1 cellular context compared by ENCODE assay signal in genomic region chr3:195589796-195590195, GRCh38. TPM values are rescaled to one million over a fixed set of nuclear protein-coding genes. Genes with fewer than 3 reads are reported as not detected.
"Had no signal": no experiment of that assay in that cellular context is flagged by ENCODE, and none has a peak within 500 bp of the region (broad histone marks: within the 10 kb centered on the region; RNA-seq: fewer than 3 reads in every experiment).

No MANE protein-coding gene starts in this region.

RNA-seq across cellular contexts. Expression of gene APOD, which starts 6.1 kb away (rescaled TPM):
- total RNA-seq: M059J had no signal
